In the genomic region with DNA sequence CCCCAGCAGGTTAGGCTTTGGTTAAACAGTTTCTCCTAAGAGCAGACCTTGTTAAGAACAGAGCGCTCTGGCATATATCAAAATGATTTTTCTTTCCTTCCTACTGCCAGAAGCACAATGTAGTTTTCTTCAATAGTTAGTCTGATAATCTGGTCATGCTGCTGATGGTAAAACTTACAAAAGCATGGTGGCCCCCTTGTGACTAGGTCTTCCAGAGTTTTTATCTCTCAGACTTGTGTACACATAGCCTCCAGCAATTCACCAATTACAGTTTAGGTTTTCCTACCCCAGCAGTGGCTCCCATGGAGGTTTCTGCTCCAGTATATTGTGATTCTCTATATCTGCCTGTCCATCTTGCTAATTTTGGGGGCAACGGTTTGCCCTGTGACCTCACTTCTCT, we compare ENCODE assay signal across 37 cellular contexts.
"Had no signal": no experiment of that assay in that cellular context is flagged by ENCODE, and none has a peak within 500 bp of the region (broad histone marks: within the 10 kb centered on the region; RNA-seq: fewer than 3 reads in every experiment).

No MANE protein-coding gene starts in this region.

- H3K4me3 ChIP-seq: adrenal gland, body of pancreas, esophagus squamous epithelium, gastroesophageal sphincter, heart right ventricle had no signal

- H3K36me3 ChIP-seq: adrenal gland, esophagus squamous epithelium, gastroesophageal sphincter, heart right ventricle, WERI-Rb-1 had no signal

- DNase-seq: activated B cell treated with CpG ODN at 0.5 μM for 24 hours; activated CD4-positive, alpha-beta memory T cell treated with anti-CD3 and anti-CD28 coated beads for 36 hours; activated CD4-positive, alpha-beta T cell treated with anti-CD3 and anti-CD28 coated beads for 36 hours; activated CD4-positive, alpha-beta T cell treated with anti-CD3 and anti-CD28 coated beads, Interleukin-2, amount 10 ng/mL, durations not matched to agents 24 days and 14 days; activated CD4-positive, CD25-positive, alpha-beta regulatory T cell treated with anti-CD3 and anti-CD28 coated beads, Interleukin-2, amount 50 U/mL, for 72 hours; activated CD8-positive, alpha-beta memory T cell treated with anti-CD3 and anti-CD28 coated beads, Interleukin-2, amount 10 ng/mL, durations not matched to agents 7 days and 5 days; activated CD8-positive, alpha-beta memory T cell treated with anti-CD3 and anti-CD28 coated beads, Interleukin-2, amount 50 U/mL, for 4 hours; activated CD8-positive, alpha-beta T cell treated with anti-CD3 and anti-CD28 coated beads, Interleukin-2, amount 10 ng/mL, durations not matched to agents 7 days and 5 days; activated effector memory CD4-positive, alpha-beta T cell treated with anti-CD3 and anti-CD28 coated beads, Interleukin-2, amount 50 U/mL, for 16 hours; activated naive CD4-positive, alpha-beta T cell treated with anti-CD3 and anti-CD28 coated beads for 36 hours; activated naive CD8-positive, alpha-beta T cell treated with anti-CD3 and anti-CD28 coated beads for 36 hours; activated naive CD8-positive, alpha-beta T cell treated with anti-CD3 and anti-CD28 coated beads, Interleukin-2, amount 50 U/mL, for 24 hours; activated T-cell treated with anti-CD3 and anti-CD28 coated beads, Interleukin-2, amount 50 U/mL, for 1 hour; activated T-cell treated with anti-CD3 and anti-CD28 coated beads, Interleukin-2, amount 50 U/mL, for 48 hours; adrenal gland; amygdala; aorta; body of pancreas; caudate nucleus; cortex of kidney; dermis blood vessel endothelial cell; effector CD4-positive, alpha-beta T cell; esophagus squamous epithelium; foreskin melanocyte; heart right ventricle; T-helper 17 cell; T1000; WERI-Rb-1 had no signal

- H3K27ac ChIP-seq: adrenal gland, body of pancreas, epithelial cell of prostate, esophagus squamous epithelium, gastroesophageal sphincter, heart right ventricle, WERI-Rb-1 had no signal

- H3K27me3 ChIP-seq: adrenal gland, body of pancreas, esophagus squamous epithelium, gastroesophageal sphincter, heart right ventricle had no signal

- H3K9me3 ChIP-seq: adrenal gland, body of pancreas, esophagus squamous epithelium, gastroesophageal sphincter, heart right ventricle had no signal

- H3K4me1 Mint-ChIP-seq: activated CD4-positive, alpha-beta T cell treated with anti-CD3 and anti-CD28 coated beads for 36 hours had no signal

- H3K36me3 Mint-ChIP-seq: activated CD4-positive, alpha-beta memory T cell treated with anti-CD3 and anti-CD28 coated beads for 36 hours; activated naive CD8-positive, alpha-beta T cell treated with anti-CD3 and anti-CD28 coated beads for 36 hours had no signal

- H3K4me1 ChIP-seq: adrenal gland, body of pancreas, esophagus squamous epithelium, gastroesophageal sphincter had no signal

- H3K27ac Mint-ChIP-seq: activated B cell treated with CpG ODN at 0.5 μM for 24 hours; activated CD4-positive, alpha-beta memory T cell treated with anti-CD3 and anti-CD28 coated beads for 36 hours; activated CD4-positive, alpha-beta T cell treated with anti-CD3 and anti-CD28 coated beads for 36 hours; activated CD4-positive, alpha-beta T cell treated with anti-CD3 and anti-CD28 coated beads, Interleukin-2, amount 10 ng/mL, durations not matched to agents 24 days and 14 days; activated CD8-positive, alpha-beta memory T cell treated with anti-CD3 and anti-CD28 coated beads, Interleukin-2, amount 10 ng/mL, durations not matched to agents 7 days and 5 days; activated CD8-positive, alpha-beta T cell treated with anti-CD3 and anti-CD28 coated beads, Interleukin-2, amount 10 ng/mL, durations not matched to agents 7 days and 5 days; activated naive CD4-positive, alpha-beta T cell treated with anti-CD3 and anti-CD28 coated beads for 36 hours; activated naive CD4-positive, alpha-beta T cell treated with anti-CD3 and anti-CD28 coated beads, Interleukin-2, amount 50 U/mL, for 24 hours; activated naive CD8-positive, alpha-beta T cell treated with anti-CD3 and anti-CD28 coated beads for 36 hours; activated naive CD8-positive, alpha-beta T cell treated with anti-CD3 and anti-CD28 coated beads, Interleukin-2, amount 50 U/mL, for 24 hours; activated T-helper 1 cell treated with anti-CD3 and anti-CD28 coated beads, Interleukin-12 subunit alpha, Interleukin-12 subunit beta, Interleukin-2, Interleukin-4 antibody, amounts not matched to agents 30 ng/mL and 10 ng/mL and 1 ng/mL, durations not matched to agents 14 hours and 24 hours and 36 hours; activated T-helper 2 cell treated with anti-CD3 and anti-CD28 coated beads, Interferon-gamma antibody, Interleukin-2, Interleukin-4, amounts not matched to agents 10 μg/mL and 5 μg/mL and 100 μg/mL, durations not matched to agents 14 hours and 24 hours and 36 hours; T-helper 2 cell treated with Interferon-gamma antibody and Interleukin-4, amounts not matched to agents 5 μg/mL and 100 μg/mL, for 36 hours had no signal

- FAIRE-seq: colon, endometrium, endothelial cell of umbilical vein had no signal

- H3K4me3 Mint-ChIP-seq: activated B cell treated with CpG ODN at 0.5 μM for 24 hours; activated CD4-positive, alpha-beta memory T cell treated with anti-CD3 and anti-CD28 coated beads for 36 hours; activated CD4-positive, alpha-beta T cell treated with anti-CD3 and anti-CD28 coated beads for 36 hours; activated CD4-positive, alpha-beta T cell treated with anti-CD3 and anti-CD28 coated beads, Interleukin-2, amount 10 ng/mL, durations not matched to agents 24 days and 14 days; activated CD8-positive, alpha-beta memory T cell treated with anti-CD3 and anti-CD28 coated beads, Interleukin-2, amount 10 ng/mL, durations not matched to agents 7 days and 5 days; activated CD8-positive, alpha-beta T cell treated with anti-CD3 and anti-CD28 coated beads, Interleukin-2, amount 10 ng/mL, durations not matched to agents 7 days and 5 days; activated naive CD4-positive, alpha-beta T cell treated with anti-CD3 and anti-CD28 coated beads for 36 hours; activated naive CD4-positive, alpha-beta T cell treated with anti-CD3 and anti-CD28 coated beads, Interleukin-2, amount 50 U/mL, for 24 hours; activated naive CD8-positive, alpha-beta T cell treated with anti-CD3 and anti-CD28 coated beads for 36 hours; activated naive CD8-positive, alpha-beta T cell treated with anti-CD3 and anti-CD28 coated beads, Interleukin-2, amount 50 U/mL, for 24 hours; activated T-helper 1 cell treated with anti-CD3 and anti-CD28 coated beads, Interleukin-12 subunit alpha, Interleukin-12 subunit beta, Interleukin-2, Interleukin-4 antibody, amounts not matched to agents 30 ng/mL and 10 ng/mL and 1 ng/mL, durations not matched to agents 14 hours and 24 hours and 36 hours; T-helper 17 cell; T-helper 2 cell treated with Interferon-gamma antibody and Interleukin-4, amounts not matched to agents 5 μg/mL and 100 μg/mL, for 36 hours had no signal

- ATAC-seq: activated CD4-positive, alpha-beta T cell treated with anti-CD3 and anti-CD28 coated beads for 36 hours; activated CD8-positive, alpha-beta memory T cell treated with anti-CD3 and anti-CD28 coated beads, Interleukin-2, amount 10 ng/mL, durations not matched to agents 7 days and 5 days; activated CD8-positive, alpha-beta T cell treated with anti-CD3 and anti-CD28 coated beads, Interleukin-2, amount 10 ng/mL, durations not matched to agents 7 days and 5 days; activated naive CD8-positive, alpha-beta T cell treated with anti-CD3 and anti-CD28 coated beads, Interleukin-2, amount 50 U/mL, for 24 hours; body of pancreas; gastroesophageal sphincter; heart right ventricle; T-helper 17 cell had no signal

- H3K27me3 Mint-ChIP-seq: activated CD4-positive, alpha-beta memory T cell treated with anti-CD3 and anti-CD28 coated beads for 36 hours; activated CD4-positive, alpha-beta T cell treated with anti-CD3 and anti-CD28 coated beads for 36 hours; activated CD4-positive, alpha-beta T cell treated with anti-CD3 and anti-CD28 coated beads, Interleukin-2, amount 10 ng/mL, durations not matched to agents 24 days and 14 days; activated naive CD4-positive, alpha-beta T cell treated with anti-CD3 and anti-CD28 coated beads, Interleukin-2, amount 50 U/mL, for 24 hours; activated naive CD8-positive, alpha-beta T cell treated with anti-CD3 and anti-CD28 coated beads for 36 hours; activated naive CD8-positive, alpha-beta T cell treated with anti-CD3 and anti-CD28 coated beads, Interleukin-2, amount 50 U/mL, for 24 hours; T-helper 17 cell had no signal

- H3K9me3 Mint-ChIP-seq: activated B cell treated with CpG ODN at 0.5 μM for 24 hours; activated CD4-positive, alpha-beta memory T cell treated with anti-CD3 and anti-CD28 coated beads for 36 hours; activated naive CD4-positive, alpha-beta T cell treated with anti-CD3 and anti-CD28 coated beads for 36 hours; activated naive CD4-positive, alpha-beta T cell treated with anti-CD3 and anti-CD28 coated beads, Interleukin-2, amount 50 U/mL, for 24 hours; activated naive CD8-positive, alpha-beta T cell treated with anti-CD3 and anti-CD28 coated beads, Interleukin-2, amount 50 U/mL, for 24 hours had no signal
